ENCODE assay signal across 16 cellular contexts in the genomic region with DNA sequence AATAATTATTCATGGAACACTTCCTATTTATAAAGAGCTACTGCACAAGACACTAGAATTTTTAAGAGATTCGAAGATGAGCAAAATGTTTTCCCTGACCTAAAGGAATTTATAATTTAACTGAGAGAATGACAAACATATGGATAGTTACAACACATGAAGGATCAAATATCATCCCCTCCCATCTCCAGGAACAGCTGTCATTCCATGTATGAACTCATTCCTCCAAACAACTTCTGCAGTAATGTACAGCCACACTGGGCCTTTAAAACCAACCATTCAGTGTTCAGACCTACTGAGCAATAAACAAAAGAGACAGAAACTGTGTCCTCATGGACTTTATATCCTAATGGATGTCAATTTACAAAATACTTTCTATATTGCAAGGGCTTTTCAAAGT.
"Had no signal": no experiment of that assay in that cellular context is flagged by ENCODE, and none has a peak within 500 bp of the region (broad histone marks: within the 10 kb centered on the region; RNA-seq: fewer than 3 reads in every experiment).

No MANE protein-coding gene starts in this region.

- H3K4me3 Mint-ChIP-seq: activated CD4-positive, alpha-beta T cell treated with anti-CD3 and anti-CD28 coated beads, Interleukin-2, amount 10 ng/mL, durations not matched to agents 7 days and 5 days; activated naive CD8-positive, alpha-beta T cell; endodermal cell; naive B cell; T-helper 17 cell had no signal

- H3K27me3 Mint-ChIP-seq: activated CD4-positive, alpha-beta T cell treated with anti-CD3 and anti-CD28 coated beads, Interleukin-2, amount 10 ng/mL, durations not matched to agents 7 days and 5 days; activated naive CD8-positive, alpha-beta T cell; naive B cell; T-helper 17 cell had no signal

- ATAC-seq: T-helper 17 cell had no signal

- H3K9me3 Mint-ChIP-seq: activated CD4-positive, alpha-beta T cell treated with anti-CD3 and anti-CD28 coated beads, Interleukin-2, amount 10 ng/mL, durations not matched to agents 7 days and 5 days; endodermal cell; naive B cell had no signal

- H3K4me1 Mint-ChIP-seq: activated CD4-positive, alpha-beta T cell treated with anti-CD3 and anti-CD28 coated beads, Interleukin-2, amount 10 ng/mL, durations not matched to agents 7 days and 5 days; endodermal cell; T-helper 17 cell had no signal

- H3K4me3 ChIP-seq: gastrocnemius medialis, thyroid gland, uterus had no signal

- H3K27ac Mint-ChIP-seq: activated CD4-positive, alpha-beta T cell treated with anti-CD3 and anti-CD28 coated beads, Interleukin-2, amount 10 ng/mL, durations not matched to agents 7 days and 5 days; activated naive CD8-positive, alpha-beta T cell; endodermal cell; naive B cell; T-helper 17 cell had no signal

- DNase-seq: activated CD4-positive, alpha-beta T cell treated with anti-CD3 and anti-CD28 coated beads, Interleukin-2, amount 10 ng/mL, durations not matched to agents 7 days and 5 days; activated CD4-positive, CD25-positive, alpha-beta regulatory T cell; activated CD8-positive, alpha-beta memory T cell treated with anti-CD3 and anti-CD28 coated beads for 24 hours; activated effector memory CD4-positive, alpha-beta T cell treated with anti-CD3 and anti-CD28 coated beads, Interleukin-2, amount 50 U/mL, for 16 hours; activated T-cell treated with anti-CD3 and anti-CD28 coated beads for 4 hours; brain microvascular endothelial cell; endodermal cell; gastrocnemius medialis; kidney; naive B cell; retina; small intestine; T-helper 17 cell; thyroid gland; uterus had no signal
